ENCODE assay signal across 1 cellular context in genomic region chr3:99699841-99700240, GRCh38.
TF ChIP-seq lines count a peak whose summit lies in the region.

No MANE protein-coding gene starts in this region.

TF ChIP-seq in SK-N-SH, 30 proteins besides CTCF, POLR2A, EP300 and RAD21 (continued from another document):
- TF ChIP-seq EZH2phosphoT487 (IDR thresholded peaks at IDR 0.05; ENCODE audit: borderline replicate concordance, low read depth) (no peak), FOXM1 (IDR thresholded peaks at IDR 0.05; ENCODE audit: low read depth) (no peak), CHD2 (IDR thresholded peaks at IDR 0.05; ENCODE audit: low read length, partially characterized antibody) (no peak), ELF1 (IDR thresholded peaks at IDR 0.05) (no peak), RFX5 (IDR thresholded peaks at IDR 0.05; ENCODE audit: low read length) (no peak), SIN3A (IDR thresholded peaks at IDR 0.05; ENCODE audit: borderline replicate concordance, low read depth, low read length) (no peak), MXI1 (IDR thresholded peaks at IDR 0.05; ENCODE audit: low read depth, low read length) (no peak), MEF2A (IDR thresholded peaks at IDR 0.05; ENCODE audit: borderline replicate concordance, low read depth) (no peak), NFIC (IDR thresholded peaks at IDR 0.05; ENCODE audit: borderline replicate concordance) (no peak), TAF1 (IDR thresholded peaks at IDR 0.05; ENCODE audit: borderline replicate concordance, low read depth, low read length) (no peak), SMC3 (IDR thresholded peaks at IDR 0.05; ENCODE audit: low read depth, low read length) (no peak), POLR2AphosphoS5 (IDR thresholded peaks at IDR 0.05; ENCODE audit: low read depth, low read length) (no peak), GABPA (IDR thresholded peaks at IDR 0.05; ENCODE audit: low read depth) (no peak)
TF ChIP-seq in SK-N-SH: peak in this region for 0.
